10 cellular contexts compared by ENCODE assay signal in the genomic region with DNA sequence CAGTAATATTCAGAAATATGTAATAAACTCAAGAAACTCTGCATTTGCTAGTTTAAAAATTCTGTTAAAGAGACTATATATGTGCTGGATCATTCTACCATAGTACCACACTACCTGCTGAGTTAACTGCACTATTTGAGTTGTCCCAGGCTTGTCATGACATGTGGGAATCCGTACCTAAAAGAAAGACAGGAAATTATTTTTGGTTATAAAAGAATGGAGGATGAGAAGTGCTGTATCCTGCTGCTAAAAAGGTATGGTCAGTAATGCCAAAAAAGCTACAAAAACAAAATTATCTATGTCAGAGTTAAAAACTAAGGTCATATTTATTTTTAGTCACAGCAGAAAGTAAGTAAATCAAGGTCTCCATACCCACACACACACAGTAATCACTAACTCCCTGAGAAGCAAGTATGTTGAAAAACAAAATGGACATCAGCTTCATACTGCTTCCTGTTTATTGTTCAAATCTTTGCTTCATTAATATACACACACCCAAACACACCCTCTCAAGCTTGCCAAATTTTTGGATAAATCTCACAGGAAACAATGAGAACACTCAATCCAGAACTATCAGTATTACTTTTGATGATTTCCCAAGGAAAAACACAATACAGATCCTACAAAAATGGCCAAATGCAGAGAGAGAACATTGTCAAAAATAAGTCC. TPM values are rescaled to one million over a fixed set of nuclear protein-coding genes. Genes with fewer than 3 reads are reported as not detected.
A peak's percentile ranks its signal among the peaks of the same experiment; 100 is the strongest.
DNase-seq lines count a peak whose midpoint lies in the region; ATAC-seq and TF ChIP-seq lines count a peak whose summit lies in the region.
"Had no signal": no experiment of that assay in that cellular context is flagged by ENCODE, and none has a peak within 500 bp of the region (broad histone marks: within the 10 kb centered on the region; RNA-seq: fewer than 3 reads in every experiment).

No MANE protein-coding gene starts in this region.

- no peaks in the 10 kb centered on the region for H3K27me3 ChIP-seq in CD8-positive, alpha-beta T cell (ENCODE audit: insufficient read depth, low read length)
- H3K27me3 ChIP-seq in PC-9 (ENCODE audit: insufficient read depth, low read depth) (no peaks in the 10 kb centered on the region), mesenchymal stem cell (ENCODE audit: control insufficient read depth in 1 of 2, insufficient read depth in 1 of 2, low read length in 2 of 2) (no peaks in the 10 kb centered on the region), prostate gland (replicated peaks; ENCODE audit: insufficient read depth) (no peaks in the 10 kb centered on the region)

- no peak overlapping the region for H2BK5ac ChIP-seq in mesenchymal stem cell (ENCODE audit: low read depth, low read length, poor library complexity, severe bottlenecking)

- H3K9me3 Mint-ChIP-seq in CD8-positive, alpha-beta T cell: no peaks in the 10 kb centered on the region
- H3K9me3 Mint-ChIP-seq in chondrocyte (ENCODE audit: low read depth): no peaks in the 10 kb centered on the region

- H3K79me2 ChIP-seq in PC-9 (ENCODE audit: low read depth): no peaks in the 10 kb centered on the region

- TF ChIP-seq POLR2A in prostate gland (IDR thresholded peaks at IDR 0.05): no peak

- no peaks in the 10 kb centered on the region for H3K9me3 ChIP-seq in CD8-positive, alpha-beta T cell (ENCODE audit: low read length)
- no peaks in the 10 kb centered on the region for H3K9me3 ChIP-seq in PC-9 (ENCODE audit: insufficient read depth, low read depth)
- H3K9me3 ChIP-seq in mesenchymal stem cell (ENCODE audit: control insufficient read depth, low read length): no peaks in the 10 kb centered on the region
- H3K9me3 ChIP-seq in prostate gland: no peaks in the 10 kb centered on the region

- no peak for TF ChIP-seq CTCF in CD8-positive, alpha-beta T cell (IDR thresholded peaks at IDR 0.05)
- TF ChIP-seq CTCF in PC-9 (conservative IDR thresholded peaks at IDR 0.05) (no peak), chondrocyte (IDR thresholded peaks at IDR 0.05) (no peak), prostate gland (IDR thresholded peaks at IDR 0.05) (no peak)

- no peak overlapping the region for H4K8ac ChIP-seq in mesenchymal stem cell (ENCODE audit: low read length)

- no TSS peak for BruUV-seq in PC-9 (replicated peaks; lab: Mats Ljungman, UMichigan)

- H3K79me1 ChIP-seq in mesenchymal stem cell (replicated peaks; ENCODE audit: low read length, poor library complexity, severe bottlenecking): peaks cover 5% of the 10 kb centered on the region

- ATAC-seq in CD8-positive, alpha-beta T cell: no peak
- no peak for ATAC-seq in GM18517 (IDR thresholded peaks at IDR 0.05; ENCODE audit: unreplicated experiment)

- intact Hi-C loops in CD8-positive, alpha-beta T cell (cut with DNase I, micrococcal nuclease): loop anchor here in 1 of 2 experiments (5.0 kb wide), 1 partner anchor 33 kb away; the partner anchor contains the start of gene DENND6A
- intact Hi-C loops in PC-9 (cut with micrococcal nuclease; ENCODE audit: unreplicated experiment): no loop called here
- intact Hi-C loops in prostate gland (cut with DNase I): no loop called here

- no peak overlapping the region for H3K4me3 ChIP-seq in CD8-positive, alpha-beta T cell (ENCODE audit: low read depth, low read length)
- H3K4me3 ChIP-seq in PC-9 (no peak overlapping the region), mesenchymal stem cell (ENCODE audit: insufficient read depth in 1 of 2, low read depth in 1 of 2, low read length in 2 of 2) (no peak overlapping the region), prostate gland (no peak overlapping the region)

- peak overlapping the region; percentile 62 for H3K27ac Mint-ChIP-seq in CD8-positive, alpha-beta T cell
- H3K27ac Mint-ChIP-seq in chondrocyte (ENCODE audit: unreplicated experiment): peak overlapping the region; percentile 62

- POLR2A ChIA-PET in CD8-positive, alpha-beta T cell (lab: Charles Lee): no interaction called here
- POLR2A ChIA-PET in PC-9 (lab: Charles Lee; ENCODE audit: unreplicated experiment): no interaction called here

- no peaks in the 10 kb centered on the region for H3K4me1 ChIP-seq in CD8-positive, alpha-beta T cell (ENCODE audit: insufficient read depth, low read length)
- H3K4me1 ChIP-seq in PC-9 (replicated peaks; ENCODE audit: insufficient read depth): peaks cover 7% of the 10 kb centered on the region; the same call in 1 of the 2 replicates
- H3K4me1 ChIP-seq in mesenchymal stem cell (ENCODE audit: control insufficient read depth, insufficient read depth, low read depth, low read length): no peaks in the 10 kb centered on the region
- H3K4me1 ChIP-seq in prostate gland (replicated peaks): no peaks in the 10 kb centered on the region

- H4K20me1 ChIP-seq in PC-9 (ENCODE audit: insufficient read depth): no peaks in the 10 kb centered on the region

- H3K18ac ChIP-seq in mesenchymal stem cell (ENCODE audit: low read depth in 1 of 2, low read length in 2 of 2): no peak overlapping the region

- CTCF ChIA-PET in CD8-positive, alpha-beta T cell (lab: Charles Lee): no interaction called here
- CTCF ChIA-PET in PC-9 (lab: Charles Lee): no interaction called here

- no peak overlapping the region for H3K4ac ChIP-seq in mesenchymal stem cell (ENCODE audit: low read depth in 1 of 2, low read length in 2 of 2)

- H2BK120ac ChIP-seq in mesenchymal stem cell (ENCODE audit: low read depth, low read length): no peak overlapping the region

- H3K23ac ChIP-seq in mesenchymal stem cell (ENCODE audit: low read length in 2 of 2): no peak overlapping the region

- no peak for DNase-seq in CD8-positive, alpha-beta T cell
- DNase-seq in PC-9: no peak
- no peak for DNase-seq in chondrocyte (ENCODE audit: low spot score)
- DNase-seq in mesenchymal stem cell: no peak
- no peak for DNase-seq in NCI-H187 (lab: John Stamatoyannopoulos, UW)
- DNase-seq in NCI-H82 (lab: John Stamatoyannopoulos, UW): no peak
- no peak for DNase-seq in prostate gland (ENCODE audit: low spot score)
- DNase-seq: cortex of kidney, nucleus accumbens had no signal

- H2BK15ac ChIP-seq in mesenchymal stem cell (ENCODE audit: low read depth, poor library complexity, severe bottlenecking): no peak overlapping the region

- H3K9me2 ChIP-seq in PC-9 (ENCODE audit: insufficient read depth): no peaks in the 10 kb centered on the region

- H3K4me3 Mint-ChIP-seq in CD8-positive, alpha-beta T cell: no peak overlapping the region
- H3K4me3 Mint-ChIP-seq in chondrocyte (ENCODE audit: unreplicated experiment): no peak overlapping the region

- H2AFZ ChIP-seq in PC-9 (no peak overlapping the region), mesenchymal stem cell (ENCODE audit: low read depth, low read length) (no peak overlapping the region)

- H3F3A ChIP-seq in PC-9 (ENCODE audit: insufficient read depth, low read depth): no peaks in the 10 kb centered on the region

- no peak overlapping the region for H2BK12ac ChIP-seq in mesenchymal stem cell (ENCODE audit: low read length in 2 of 2)

- H3K9ac ChIP-seq in mesenchymal stem cell (ENCODE audit: low read length): peak overlapping the region; percentile 18

- H3K4me1 Mint-ChIP-seq in CD8-positive, alpha-beta T cell (ENCODE audit: low read depth): peaks cover 7% of the 10 kb centered on the region
- peaks cover 8% of the 10 kb centered on the region for H3K4me1 Mint-ChIP-seq in chondrocyte (ENCODE audit: low read depth)

- H3K4me2 ChIP-seq in PC-9: no peak overlapping the region
- H3K4me2 ChIP-seq in mesenchymal stem cell (ENCODE audit: low read length, poor library complexity, severe bottlenecking): no peak overlapping the region

- H3K36me3 ChIP-seq in CD8-positive, alpha-beta T cell (ENCODE audit: insufficient read depth, low read length): peaks cover 19% of the 10 kb centered on the region
- peaks cover 19% of the 10 kb centered on the region for H3K36me3 ChIP-seq in PC-9 (ENCODE audit: low read depth)
- peaks cover 11 to 73% of the 10 kb centered on the region in 2 experiments for H3K36me3 ChIP-seq in mesenchymal stem cell (ENCODE audit: control insufficient read depth in 1 of 2, insufficient read depth in 2 of 2, low read depth in 1 of 2, low read length in 2 of 2)
- H3K36me3 ChIP-seq in prostate gland: peaks cover 0 to 5% of the 10 kb centered on the region in 2 donors

- H3K36me3 Mint-ChIP-seq in CD8-positive, alpha-beta T cell: peaks cover 67% of the 10 kb centered on the region
- H3K36me3 Mint-ChIP-seq in chondrocyte (ENCODE audit: low read depth): peaks cover 6% of the 10 kb centered on the region

- H4K91ac ChIP-seq in mesenchymal stem cell (ENCODE audit: low read length): no peak overlapping the region

- no peaks in the 10 kb centered on the region for H3K27me3 Mint-ChIP-seq in CD8-positive, alpha-beta T cell (ENCODE audit: low read depth)
- H3K27me3 Mint-ChIP-seq in chondrocyte (ENCODE audit: low read depth): no peaks in the 10 kb centered on the region

- H3K14ac ChIP-seq in mesenchymal stem cell (ENCODE audit: low read length in 2 of 2): no peak overlapping the region

- no CpG with 5 or more reads among the region's 1 CpG for WGBS in mesenchymal stem cell
- WGBS in prostate gland: 39% methylated on average over 1 of the region's 1 CpG

- no peak overlapping the region for H2AK5ac ChIP-seq in mesenchymal stem cell (ENCODE audit: low read length, severe bottlenecking)

- no peak overlapping the region for H3K27ac ChIP-seq in CD8-positive, alpha-beta T cell (ENCODE audit: low read depth, low read length)
- H3K27ac ChIP-seq in PC-9: 0 out of 2 replicates have a peak overlapping the region, but pooled peaks have one; percentile 23
- no peak overlapping the region for H3K27ac ChIP-seq in mesenchymal stem cell (ENCODE audit: low read length, poor library complexity, severe bottlenecking)
- H3K27ac ChIP-seq in prostate gland: no peak overlapping the region

RNA-seq across cellular contexts. Expression of gene DENND6A, which starts 33.7 kb away (rescaled TPM):
- 10 to 100 TPM; 74.6 to 79.3 TPM for total RNA-seq in CD8-positive, alpha-beta T cell
- 23.6 and 28.2 TPM in 2 replicates for total RNA-seq in PC-9 (2021)
- total RNA-seq in chondrocyte: 17.7 to 19.8 TPM (median 19.8 TPM) in 3 replicates
- 11.0 TPM for polyA plus RNA-seq in mesenchymal stem cell (2013, experiment 1 of 2)
- polyA plus RNA-seq in mesenchymal stem cell (2013, experiment 2 of 2): 13.2 TPM
- total RNA-seq in prostate gland: 10 to 100 TPM; 19.4 to 26.1 TPM
